Comparison of ENCODE assay signal across 2 cellular contexts in the genomic region with DNA sequence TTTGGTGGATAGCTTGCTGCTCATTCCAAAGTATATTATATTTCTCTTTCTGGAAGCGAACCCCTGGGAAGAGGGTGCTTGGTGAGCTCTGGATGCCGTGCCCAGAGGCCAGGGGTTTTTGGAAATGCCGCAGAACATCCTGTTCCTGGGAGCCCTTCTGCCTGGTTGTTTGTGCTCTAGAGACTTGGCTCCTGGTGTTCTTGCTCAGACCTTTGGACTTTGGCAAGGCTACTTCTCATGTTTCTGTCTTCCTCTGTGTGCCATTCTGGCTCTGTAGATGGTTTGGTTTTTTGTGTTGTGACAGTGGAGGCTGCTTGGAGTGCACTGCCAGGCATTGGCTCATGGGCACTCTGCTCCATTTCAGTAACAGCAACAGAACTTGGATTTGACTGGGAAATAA.
A peak's percentile ranks its signal among the peaks of the same experiment; 100 is the strongest.
TF ChIP-seq lines count a peak whose summit lies in the region.

No MANE protein-coding gene starts in this region.

TF ChIP-seq in IMR-90, 13 proteins besides CTCF, POLR2A, EP300 and RAD21:
- TF ChIP-seq NFE2L2 (IDR thresholded peaks at IDR 0.05; ENCODE audit: low read depth, low read length) (no peak), BHLHE40 (IDR thresholded peaks at IDR 0.05; ENCODE audit: low read depth, low read length) (no peak), MXI1 (IDR thresholded peaks at IDR 0.05; ENCODE audit: borderline replicate concordance, low read depth, low read length) (no peak), SMC3 (IDR thresholded peaks at IDR 0.05; ENCODE audit: low read depth, low read length) (no peak), RFX5 (IDR thresholded peaks at IDR 0.05; ENCODE audit: low read depth, low read length) (no peak), RCOR1 (IDR thresholded peaks at IDR 0.05; ENCODE audit: insufficient replicate concordance, low read length) (no peak), MAFK (IDR thresholded peaks at IDR 0.05; ENCODE audit: low read depth, low read length) (no peak), CEBPB (IDR thresholded peaks at IDR 0.05; ENCODE audit: low read depth, low read length) (no peak), CHD1 (IDR thresholded peaks at IDR 0.05; ENCODE audit: low read depth, low read length) (no peak), FOS (IDR thresholded peaks at IDR 0.05; ENCODE audit: low read depth, low read length) (no peak), MAZ (IDR thresholded peaks at IDR 0.05; ENCODE audit: borderline replicate concordance, low read depth, low read length) (no peak)
- TF ChIP-seq, protein P1, sequence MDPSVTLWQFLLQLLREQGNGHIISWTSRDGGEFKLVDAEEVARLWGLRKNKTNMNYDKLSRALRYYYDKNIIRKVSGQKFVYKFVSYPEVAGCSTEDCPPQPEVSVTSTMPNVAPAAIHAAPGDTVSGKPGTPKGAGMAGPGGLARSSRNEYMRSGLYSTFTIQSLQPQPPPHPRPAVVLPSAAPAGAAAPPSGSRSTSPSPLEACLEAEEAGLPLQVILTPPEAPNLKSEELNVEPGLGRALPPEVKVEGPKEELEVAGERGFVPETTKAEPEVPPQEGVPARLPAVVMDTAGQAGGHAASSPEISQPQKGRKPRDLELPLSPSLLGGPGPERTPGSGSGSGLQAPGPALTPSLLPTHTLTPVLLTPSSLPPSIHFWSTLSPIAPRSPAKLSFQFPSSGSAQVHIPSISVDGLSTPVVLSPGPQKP (IDR thresholded peaks at IDR 0.05; ENCODE audit: borderline replicate concordance, low read depth, low read length), result no peak
- TF ChIP-seq, protein P2, sequence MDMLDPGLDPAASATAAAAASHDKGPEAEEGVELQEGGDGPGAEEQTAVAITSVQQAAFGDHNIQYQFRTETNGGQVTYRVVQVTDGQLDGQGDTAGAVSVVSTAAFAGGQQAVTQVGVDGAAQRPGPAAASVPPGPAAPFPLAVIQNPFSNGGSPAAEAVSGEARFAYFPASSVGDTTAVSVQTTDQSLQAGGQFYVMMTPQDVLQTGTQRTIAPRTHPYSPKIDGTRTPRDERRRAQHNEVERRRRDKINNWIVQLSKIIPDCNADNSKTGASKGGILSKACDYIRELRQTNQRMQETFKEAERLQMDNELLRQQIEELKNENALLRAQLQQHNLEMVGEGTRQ (IDR thresholded peaks at IDR 0.05; ENCODE audit: low read depth, low read length), result no peak

TF ChIP-seq in HepG2, 621 proteins besides CTCF, POLR2A, EP300 and RAD21 (continues in another document):
- no peak for TF ChIP-seq BRCA1 (CRISPR knock-in tag; IDR thresholded peaks at IDR 0.05)
- no peak for TF ChIP-seq ZNF569 (CRISPR knock-in tag; IDR thresholded peaks at IDR 0.05; ENCODE audit: borderline replicate concordance)
- TF ChIP-seq NRL (CRISPR knock-in tag; IDR thresholded peaks at IDR 0.05; ENCODE audit: borderline replicate concordance), result no peak
- TF ChIP-seq CENPX (CRISPR knock-in tag; IDR thresholded peaks at IDR 0.05), result no peak
- TF ChIP-seq ZNF317 (CRISPR knock-in tag; IDR thresholded peaks at IDR 0.05), result no peak
- TF ChIP-seq, protein P3, sequence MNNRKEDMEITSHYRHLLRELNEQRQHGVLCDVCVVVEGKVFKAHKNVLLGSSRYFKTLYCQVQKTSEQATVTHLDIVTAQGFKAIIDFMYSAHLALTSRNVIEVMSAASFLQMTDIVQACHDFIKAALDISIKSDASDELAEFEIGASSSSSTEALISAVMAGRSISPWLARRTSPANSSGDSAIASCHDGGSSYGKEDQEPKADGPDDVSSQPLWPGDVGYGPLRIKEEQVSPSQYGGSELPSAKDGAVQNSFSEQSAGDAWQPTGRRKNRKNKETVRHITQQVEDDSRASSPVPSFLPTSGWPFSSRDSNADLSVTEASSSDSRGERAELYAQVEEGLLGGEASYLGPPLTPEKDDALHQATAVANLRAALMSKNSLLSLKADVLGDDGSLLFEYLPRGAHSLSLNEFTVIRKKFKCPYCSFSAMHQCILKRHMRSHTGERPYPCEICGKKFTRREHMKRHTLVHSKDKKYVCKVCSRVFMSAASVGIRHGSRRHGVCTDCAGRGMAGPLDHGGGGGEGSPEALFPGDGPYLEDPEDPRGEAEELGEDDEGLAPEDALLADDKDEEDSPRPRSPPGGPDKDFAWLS (CRISPR knock-in tag; IDR thresholded peaks at IDR 0.05; ENCODE audit: borderline replicate concordance), result no peak
- no peak for TF ChIP-seq ZNF543 (CRISPR knock-in tag; IDR thresholded peaks at IDR 0.05)
- TF ChIP-seq, protein P4, sequence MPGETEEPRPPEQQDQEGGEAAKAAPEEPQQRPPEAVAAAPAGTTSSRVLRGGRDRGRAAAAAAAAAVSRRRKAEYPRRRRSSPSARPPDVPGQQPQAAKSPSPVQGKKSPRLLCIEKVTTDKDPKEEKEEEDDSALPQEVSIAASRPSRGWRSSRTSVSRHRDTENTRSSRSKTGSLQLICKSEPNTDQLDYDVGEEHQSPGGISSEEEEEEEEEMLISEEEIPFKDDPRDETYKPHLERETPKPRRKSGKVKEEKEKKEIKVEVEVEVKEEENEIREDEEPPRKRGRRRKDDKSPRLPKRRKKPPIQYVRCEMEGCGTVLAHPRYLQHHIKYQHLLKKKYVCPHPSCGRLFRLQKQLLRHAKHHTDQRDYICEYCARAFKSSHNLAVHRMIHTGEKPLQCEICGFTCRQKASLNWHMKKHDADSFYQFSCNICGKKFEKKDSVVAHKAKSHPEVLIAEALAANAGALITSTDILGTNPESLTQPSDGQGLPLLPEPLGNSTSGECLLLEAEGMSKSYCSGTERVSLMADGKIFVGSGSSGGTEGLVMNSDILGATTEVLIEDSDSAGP (CRISPR knock-in tag; IDR thresholded peaks at IDR 0.05; ENCODE audit: borderline replicate concordance), result no peak
- no peak for TF ChIP-seq ZNF207 (IDR thresholded peaks at IDR 0.05; ENCODE audit: borderline replicate concordance)
- TF ChIP-seq, protein P5, sequence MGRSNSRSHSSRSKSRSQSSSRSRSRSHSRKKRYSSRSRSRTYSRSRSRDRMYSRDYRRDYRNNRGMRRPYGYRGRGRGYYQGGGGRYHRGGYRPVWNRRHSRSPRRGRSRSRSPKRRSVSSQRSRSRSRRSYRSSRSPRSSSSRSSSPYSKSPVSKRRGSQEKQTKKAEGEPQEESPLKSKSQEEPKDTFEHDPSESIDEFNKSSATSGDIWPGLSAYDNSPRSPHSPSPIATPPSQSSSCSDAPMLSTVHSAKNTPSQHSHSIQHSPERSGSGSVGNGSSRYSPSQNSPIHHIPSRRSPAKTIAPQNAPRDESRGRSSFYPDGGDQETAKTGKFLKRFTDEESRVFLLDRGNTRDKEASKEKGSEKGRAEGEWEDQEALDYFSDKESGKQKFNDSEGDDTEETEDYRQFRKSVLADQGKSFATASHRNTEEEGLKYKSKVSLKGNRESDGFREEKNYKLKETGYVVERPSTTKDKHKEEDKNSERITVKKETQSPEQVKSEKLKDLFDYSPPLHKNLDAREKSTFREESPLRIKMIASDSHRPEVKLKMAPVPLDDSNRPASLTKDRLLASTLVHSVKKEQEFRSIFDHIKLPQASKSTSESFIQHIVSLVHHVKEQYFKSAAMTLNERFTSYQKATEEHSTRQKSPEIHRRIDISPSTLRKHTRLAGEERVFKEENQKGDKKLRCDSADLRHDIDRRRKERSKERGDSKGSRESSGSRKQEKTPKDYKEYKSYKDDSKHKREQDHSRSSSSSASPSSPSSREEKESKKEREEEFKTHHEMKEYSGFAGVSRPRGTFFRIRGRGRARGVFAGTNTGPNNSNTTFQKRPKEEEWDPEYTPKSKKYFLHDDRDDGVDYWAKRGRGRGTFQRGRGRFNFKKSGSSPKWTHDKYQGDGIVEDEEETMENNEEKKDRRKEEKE (IDR thresholded peaks at IDR 0.05), result no peak
- TF ChIP-seq ZFP82 (CRISPR knock-in tag; IDR thresholded peaks at IDR 0.05; ENCODE audit: borderline replicate concordance), result no peak
- no peak for TF ChIP-seq XRCC5 (optimal IDR thresholded peaks at IDR 0.05; ENCODE audit: low read length)
- TF ChIP-seq ZNF350 (CRISPR knock-in tag; IDR thresholded peaks at IDR 0.05; ENCODE audit: borderline replicate concordance, low read depth), result no peak
- TF ChIP-seq, protein P6, sequence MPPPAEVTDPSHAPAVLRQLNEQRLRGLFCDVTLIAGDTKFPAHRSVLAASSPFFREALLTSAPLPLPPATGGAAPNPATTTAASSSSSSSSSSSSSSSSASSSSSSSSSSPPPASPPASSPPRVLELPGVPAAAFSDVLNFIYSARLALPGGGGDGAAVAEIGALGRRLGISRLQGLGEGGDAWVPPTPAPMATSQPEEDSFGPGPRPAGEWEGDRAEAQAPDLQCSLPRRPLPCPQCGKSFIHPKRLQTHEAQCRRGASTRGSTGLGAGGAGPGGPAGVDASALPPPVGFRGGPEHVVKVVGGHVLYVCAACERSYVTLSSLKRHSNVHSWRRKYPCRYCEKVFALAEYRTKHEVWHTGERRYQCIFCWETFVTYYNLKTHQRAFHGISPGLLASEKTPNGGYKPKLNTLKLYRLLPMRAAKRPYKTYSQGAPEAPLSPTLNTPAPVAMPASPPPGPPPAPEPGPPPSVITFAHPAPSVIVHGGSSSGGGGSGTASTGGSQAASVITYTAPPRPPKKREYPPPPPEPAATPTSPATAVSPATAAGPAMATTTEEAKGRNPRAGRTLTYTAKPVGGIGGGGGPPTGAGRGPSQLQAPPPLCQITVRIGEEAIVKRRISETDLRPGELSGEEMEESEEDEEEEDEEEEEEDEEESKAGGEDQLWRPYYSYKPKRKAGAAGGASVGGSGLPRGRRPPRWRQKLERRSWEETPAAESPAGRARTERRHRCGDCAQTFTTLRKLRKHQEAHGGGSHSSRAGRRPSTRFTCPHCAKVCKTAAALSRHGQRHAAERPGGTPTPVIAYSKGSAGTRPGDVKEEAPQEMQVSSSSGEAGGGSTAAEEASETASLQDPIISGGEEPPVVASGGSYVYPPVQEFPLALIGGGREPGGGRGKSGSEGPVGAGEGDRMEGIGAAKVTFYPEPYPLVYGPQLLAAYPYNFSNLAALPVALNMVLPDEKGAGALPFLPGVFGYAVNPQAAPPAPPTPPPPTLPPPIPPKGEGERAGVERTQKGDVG (CRISPR knock-in tag; IDR thresholded peaks at IDR 0.05; ENCODE audit: borderline replicate concordance), result no peak
- TF ChIP-seq ZNF501 (CRISPR knock-in tag; IDR thresholded peaks at IDR 0.05), result peak; percentile 28; the same call in 1 of the 2 replicates
- 0 out of 2 replicates have a peak, but pooled peaks have one; percentile 23 for TF ChIP-seq HDAC2 (CRISPR knock-in tag; IDR thresholded peaks at IDR 0.05)
- TF ChIP-seq ZNF776 (CRISPR knock-in tag; IDR thresholded peaks at IDR 0.05), result no peak
- TF ChIP-seq, protein P7, sequence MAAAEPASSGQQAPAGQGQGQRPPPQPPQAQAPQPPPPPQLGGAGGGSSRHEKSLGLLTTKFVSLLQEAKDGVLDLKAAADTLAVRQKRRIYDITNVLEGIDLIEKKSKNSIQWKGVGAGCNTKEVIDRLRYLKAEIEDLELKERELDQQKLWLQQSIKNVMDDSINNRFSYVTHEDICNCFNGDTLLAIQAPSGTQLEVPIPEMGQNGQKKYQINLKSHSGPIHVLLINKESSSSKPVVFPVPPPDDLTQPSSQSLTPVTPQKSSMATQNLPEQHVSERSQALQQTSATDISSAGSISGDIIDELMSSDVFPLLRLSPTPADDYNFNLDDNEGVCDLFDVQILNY (CRISPR knock-in tag; conservative IDR thresholded peaks at IDR 0.05), result no peak
- TF ChIP-seq NR3C1 (CRISPR knock-in tag; IDR thresholded peaks at IDR 0.05), result no peak
- TF ChIP-seq ATRX (CRISPR knock-in tag; IDR thresholded peaks at IDR 0.05; ENCODE audit: borderline replicate concordance), result no peak
- no peak for TF ChIP-seq SUZ12 (IDR thresholded peaks at IDR 0.05; ENCODE audit: low read depth, low read length)
- TF ChIP-seq, protein P8, sequence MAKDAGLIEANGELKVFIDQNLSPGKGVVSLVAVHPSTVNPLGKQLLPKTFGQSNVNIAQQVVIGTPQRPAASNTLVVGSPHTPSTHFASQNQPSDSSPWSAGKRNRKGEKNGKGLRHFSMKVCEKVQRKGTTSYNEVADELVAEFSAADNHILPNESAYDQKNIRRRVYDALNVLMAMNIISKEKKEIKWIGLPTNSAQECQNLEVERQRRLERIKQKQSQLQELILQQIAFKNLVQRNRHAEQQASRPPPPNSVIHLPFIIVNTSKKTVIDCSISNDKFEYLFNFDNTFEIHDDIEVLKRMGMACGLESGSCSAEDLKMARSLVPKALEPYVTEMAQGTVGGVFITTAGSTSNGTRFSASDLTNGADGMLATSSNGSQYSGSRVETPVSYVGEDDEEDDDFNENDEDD (CRISPR knock-in tag; IDR thresholded peaks at IDR 0.05; ENCODE audit: borderline replicate concordance), result no peak
- no peak for TF ChIP-seq MYNN (CRISPR knock-in tag; IDR thresholded peaks at IDR 0.05; ENCODE audit: low read depth)
- no peak for TF ChIP-seq ZNF546 (CRISPR knock-in tag; conservative IDR thresholded peaks at IDR 0.05)
- no peak for TF ChIP-seq ZC3H4 (CRISPR knock-in tag; IDR thresholded peaks at IDR 0.05; ENCODE audit: borderline replicate concordance)
- TF ChIP-seq, protein P9, sequence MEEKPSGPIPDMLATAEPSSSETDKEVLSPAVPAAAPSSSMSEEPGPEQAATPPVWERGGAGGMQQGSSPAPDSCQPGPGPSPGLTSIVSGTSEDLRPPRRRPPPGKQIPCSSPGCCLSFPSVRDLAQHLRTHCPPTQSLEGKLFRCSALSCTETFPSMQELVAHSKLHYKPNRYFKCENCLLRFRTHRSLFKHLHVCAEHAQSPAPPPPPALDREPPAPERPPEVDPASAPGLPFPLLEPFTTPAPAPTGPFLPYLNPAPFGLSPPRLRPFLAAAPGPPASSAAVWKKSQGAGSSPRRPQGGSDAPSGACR (CRISPR knock-in tag; IDR thresholded peaks at IDR 0.05), result no peak
- no peak for TF ChIP-seq CHD4 (IDR thresholded peaks at IDR 0.05; ENCODE audit: borderline replicate concordance, low read length)
- no peak for TF ChIP-seq TOPORS (CRISPR knock-in tag; IDR thresholded peaks at IDR 0.05)
- TF ChIP-seq RAD51 (IDR thresholded peaks at IDR 0.05; ENCODE audit: borderline replicate concordance), result no peak
- TF ChIP-seq NFYB (CRISPR knock-in tag; IDR thresholded peaks at IDR 0.05), result no peak
- TF ChIP-seq, protein P10, sequence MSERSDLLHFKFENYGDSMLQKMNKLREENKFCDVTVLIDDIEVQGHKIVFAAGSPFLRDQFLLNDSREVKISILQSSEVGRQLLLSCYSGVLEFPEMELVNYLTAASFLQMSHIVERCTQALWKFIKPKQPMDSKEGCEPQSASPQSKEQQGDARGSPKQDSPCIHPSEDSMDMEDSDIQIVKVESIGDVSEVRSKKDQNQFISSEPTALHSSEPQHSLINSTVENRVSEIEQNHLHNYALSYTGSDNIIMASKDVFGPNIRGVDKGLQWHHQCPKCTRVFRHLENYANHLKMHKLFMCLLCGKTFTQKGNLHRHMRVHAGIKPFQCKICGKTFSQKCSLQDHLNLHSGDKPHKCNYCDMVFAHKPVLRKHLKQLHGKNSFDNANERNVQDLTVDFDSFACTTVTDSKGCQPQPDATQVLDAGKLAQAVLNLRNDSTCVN (CRISPR knock-in tag; IDR thresholded peaks at IDR 0.05; ENCODE audit: borderline replicate concordance), result peak; percentile 94
- no peak for TF ChIP-seq MAFF (IDR thresholded peaks at IDR 0.05; ENCODE audit: low read depth, low read length)
- 0 out of 2 replicates have a peak, but pooled peaks have one; percentile 33 for TF ChIP-seq FOXO1 (CRISPR knock-in tag; IDR thresholded peaks at IDR 0.05)
- TF ChIP-seq ZNF205 (CRISPR knock-in tag; IDR thresholded peaks at IDR 0.05), result no peak; the same call in 1 of the 2 replicates
- no peak for TF ChIP-seq SP5 (CRISPR knock-in tag; IDR thresholded peaks at IDR 0.05; ENCODE audit: borderline replicate concordance, low read depth)
- TF ChIP-seq, protein P11, sequence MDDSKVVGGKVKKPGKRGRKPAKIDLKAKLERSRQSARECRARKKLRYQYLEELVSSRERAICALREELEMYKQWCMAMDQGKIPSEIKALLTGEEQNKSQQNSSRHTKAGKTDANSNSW (CRISPR knock-in tag; IDR thresholded peaks at IDR 0.05; ENCODE audit: borderline replicate concordance), result no peak
- no peak for TF ChIP-seq GFI1 (CRISPR knock-in tag; IDR thresholded peaks at IDR 0.05; ENCODE audit: borderline replicate concordance)
- peak; percentile 45; the same call in 1 of the 2 replicates for TF ChIP-seq HMG20A (CRISPR knock-in tag; IDR thresholded peaks at IDR 0.05; ENCODE audit: borderline replicate concordance)
